Comparison of ENCODE assay signal across 1 cellular context in the genomic region with DNA sequence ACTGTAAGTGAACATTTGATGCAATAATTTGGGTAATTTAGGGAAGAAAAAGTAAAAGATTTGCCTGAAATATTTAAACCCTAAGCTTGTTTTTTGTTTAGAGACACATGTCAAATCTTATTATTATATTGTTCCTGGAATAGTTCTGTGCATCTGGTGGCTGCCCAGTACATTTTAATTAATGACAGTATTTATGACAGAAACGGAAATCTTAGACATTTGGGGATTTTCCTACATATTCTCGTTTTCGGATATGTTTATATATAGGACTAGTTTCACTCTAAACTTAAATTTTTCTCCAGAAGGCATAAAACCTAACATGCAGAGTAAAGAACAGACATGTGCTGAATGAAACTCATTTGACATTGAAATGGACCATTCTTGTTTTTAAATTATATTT.
TF ChIP-seq lines count a peak whose summit lies in the region.

No MANE protein-coding gene starts in this region.

TF ChIP-seq in K562, 482 proteins besides CTCF, POLR2A, EP300 and RAD21 (continued from another document):
- TF ChIP-seq, protein P1, sequence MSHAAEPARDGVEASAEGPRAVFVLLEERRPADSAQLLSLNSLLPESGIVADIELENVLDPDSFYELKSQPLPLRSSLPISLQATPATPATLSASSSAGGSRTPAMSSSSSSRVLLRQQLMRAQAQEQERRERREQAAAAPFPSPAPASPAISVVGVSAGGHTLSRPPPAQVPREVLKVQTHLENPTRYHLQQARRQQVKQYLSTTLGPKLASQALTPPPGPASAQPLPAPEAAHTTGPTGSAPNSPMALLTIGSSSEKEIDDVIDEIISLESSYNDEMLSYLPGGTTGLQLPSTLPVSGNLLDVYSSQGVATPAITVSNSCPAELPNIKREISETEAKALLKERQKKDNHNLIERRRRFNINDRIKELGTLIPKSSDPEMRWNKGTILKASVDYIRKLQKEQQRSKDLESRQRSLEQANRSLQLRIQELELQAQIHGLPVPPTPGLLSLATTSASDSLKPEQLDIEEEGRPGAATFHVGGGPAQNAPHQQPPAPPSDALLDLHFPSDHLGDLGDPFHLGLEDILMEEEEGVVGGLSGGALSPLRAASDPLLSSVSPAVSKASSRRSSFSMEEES (CRISPR knock-in tag; IDR thresholded peaks at IDR 0.05): no peak
